Comparison of ENCODE assay signal across 24 cellular contexts in genomic region chr13:21055016-21055415, GRCh38. TPM values are rescaled to one million over a fixed set of nuclear protein-coding genes. Genes with fewer than 3 reads are reported as not detected.
DNase-seq lines count a peak whose midpoint lies in the region; ATAC-seq, FAIRE-seq and TF ChIP-seq lines count a peak whose summit lies in the region.
"Had no signal": no experiment of that assay in that cellular context is flagged by ENCODE, and none has a peak within 500 bp of the region (broad histone marks: within the 10 kb centered on the region; RNA-seq: fewer than 3 reads in every experiment).

No MANE protein-coding gene starts in this region.

- H3K4me3 ChIP-seq in adipocyte (ENCODE audit: low read length) (no peak overlapping the region), muscle layer of colon (ENCODE audit: low read depth in 1 of 2, low read length in 2 of 2) (no peak overlapping the region), subcutaneous abdominal adipose tissue (ENCODE audit: low read depth in 1 of 5, low read length in 5 of 5) (no peak overlapping the region)
- H3K4me3 ChIP-seq: breast epithelium, colonic mucosa, mucosa of descending colon, skin epidermis had no signal

- no peaks in the 10 kb centered on the region for H3K9me3 ChIP-seq in adipocyte (ENCODE audit: control insufficient read depth, low read length)
- no peaks in the 10 kb centered on the region for H3K9me3 ChIP-seq in muscle layer of colon (ENCODE audit: low read length)
- no peaks in the 10 kb centered on the region for H3K9me3 ChIP-seq in subcutaneous abdominal adipose tissue (ENCODE audit: control insufficient read depth in 5 of 5, low read length in 5 of 5)
- H3K9me3 ChIP-seq: breast epithelium, colonic mucosa, mucosa of descending colon had no signal

- DNase-seq in EL (peak; percentile 51), adipocyte (ENCODE audit: low read depth) (peak; percentile 54), urothelium cell line (ENCODE audit: low spot score) (no peak), foreskin keratinocyte (no peak), NCI-H345 (lab: John Stamatoyannopoulos, UW) (no peak)
- DNase-seq: activated CD4-positive, alpha-beta T cell treated with anti-CD3 and anti-CD28 coated beads for 4 hours; activated T-cell treated with anti-CD3 and anti-CD28 coated beads, Interleukin-2, amount 50 U/mL, for 4 hours; CD4-positive, alpha-beta T cell; colonic mucosa; endodermal cell; glutamatergic neuron; Karpas-422; mucosa of descending colon; NCI-H1048; NCI-H187; RPMI8226; stimulated activated CD4-positive, alpha-beta T cell treated with anti-CD3 and anti-CD28 coated beads, Interleukin-1b, Interleukin-23, amount 100 ng/mL, for 48 hours; T-helper 17 cell had no signal

- H3K36me3 ChIP-seq in adipocyte (ENCODE audit: control insufficient read depth, insufficient read depth, low read length, severe bottlenecking) (peaks cover 10% of the 10 kb centered on the region), muscle layer of colon (ENCODE audit: insufficient read depth, low read length) (peaks cover 4% of the 10 kb centered on the region), subcutaneous abdominal adipose tissue (ENCODE audit: control insufficient read depth in 5 of 5, insufficient read depth in 5 of 5, low read length in 5 of 5) (peaks cover 0 to 9% (median 3%) of the 10 kb centered on the region in 5 donors)
- H3K36me3 ChIP-seq: breast epithelium, colonic mucosa had no signal

- H3K27me3 ChIP-seq in adipocyte (replicated peaks; ENCODE audit: control insufficient read depth, insufficient read depth, low read length) (no peaks in the 10 kb centered on the region), muscle layer of colon (ENCODE audit: control insufficient read depth in 1 of 2, insufficient read depth in 2 of 2, low read length in 2 of 2) (no peaks in the 10 kb centered on the region), subcutaneous abdominal adipose tissue (ENCODE audit: control insufficient read depth in 5 of 5, insufficient read depth in 4 of 5, low read length in 5 of 5) (no peaks in the 10 kb centered on the region), foreskin keratinocyte (no peaks in the 10 kb centered on the region)
- H3K27me3 ChIP-seq: breast epithelium, colonic mucosa had no signal

- TF ChIP-seq CTCF in foreskin keratinocyte (conservative IDR thresholded peaks at IDR 0.05), result no peak

- H3K9ac ChIP-seq in adipocyte (ENCODE audit: low read length) (no peak overlapping the region), muscle layer of colon (ENCODE audit: low read length) (peak overlapping the region; percentile 4), subcutaneous abdominal adipose tissue (ENCODE audit: low read length in 5 of 5) (no peak overlapping the region)

- no peak for FAIRE-seq in urothelium cell line (lab: Jason Lieb, UNC)
- FAIRE-seq: G401.6, kidney had no signal

- no peak for ATAC-seq in foreskin keratinocyte
- ATAC-seq: activated T-cell treated with anti-CD3 and anti-CD28 coated beads, Interleukin-2, amount 50 U/mL, for 4 hours; T-helper 17 cell had no signal

- no peak overlapping the region for H3K27ac ChIP-seq in muscle layer of colon (ENCODE audit: low read depth, low read length)
- H3K27ac ChIP-seq in subcutaneous abdominal adipose tissue (ENCODE audit: low read depth, low read length), result peak overlapping the region; percentile 35
- no peak overlapping the region for H3K27ac ChIP-seq in foreskin keratinocyte
- H3K27ac ChIP-seq: breast epithelium, colonic mucosa had no signal

- H3K4me1 ChIP-seq in adipocyte (ENCODE audit: control insufficient read depth, insufficient read depth, low read length) (peaks cover 55% of the 10 kb centered on the region), muscle layer of colon (ENCODE audit: insufficient read depth, low read length) (peaks cover 60% of the 10 kb centered on the region), subcutaneous abdominal adipose tissue (ENCODE audit: control insufficient read depth in 5 of 5, insufficient read depth in 5 of 5, low read length in 5 of 5) (peaks cover 3 to 57% (median 54%) of the 10 kb centered on the region in 5 donors), foreskin keratinocyte (peaks cover 7% of the 10 kb centered on the region)
- H3K4me1 ChIP-seq: breast epithelium had no signal

RNA-seq across cellular contexts. Expression of gene LATS2, which starts 6.4 kb away (rescaled TPM):
- total RNA-seq in foreskin keratinocyte, result 12.0 and 12.6 TPM in 2 replicates
- 3.1 and 3.3 TPM in 2 replicates for polyA plus RNA-seq in foreskin keratinocyte

Comparison
In these comparisons a context has a peak if more than half of its experiments do, and no peak if none do; other contexts are left out.
1. DNase-seq: peak in EL (single experiment) and adipocyte (single experiment); none in urothelium cell line (single experiment), foreskin keratinocyte (0 of 2) and NCI-H345 (single experiment).